In genomic region chr1:226111865-226112395, GRCh38 we compare ENCODE assay signal across 12 cellular contexts. TPM values are rescaled to one million over a fixed set of nuclear protein-coding genes. Genes with fewer than 3 reads are reported as not detected.
A peak's percentile ranks its signal among the peaks of the same experiment; 100 is the strongest.
DNase-seq lines count a peak whose midpoint lies in the region; ATAC-seq and TF ChIP-seq lines count a peak whose summit lies in the region.
"Had no signal": no experiment of that assay in that cellular context is flagged by ENCODE, and none has a peak within 500 bp of the region (broad histone marks: within the 10 kb centered on the region; RNA-seq: fewer than 3 reads in every experiment).

No MANE protein-coding gene starts in this region.

- H3K4me1 ChIP-seq in SJCRH30 (peaks cover 20% of the 10 kb centered on the region), iPS-20b (ENCODE audit: insufficient read depth, low read length) (peaks cover 31% of the 10 kb centered on the region), stomach smooth muscle (ENCODE audit: control insufficient read depth, insufficient read depth, low read length) (peaks cover 33% of the 10 kb centered on the region)

- no peaks in the 10 kb centered on the region for H3K36me3 Mint-ChIP-seq in activated CD8-positive, alpha-beta T cell treated with anti-CD3 and anti-CD28 coated beads, Interleukin-2, amount 10 ng/mL, durations not matched to agents 7 days and 5 days (ENCODE audit: low read depth)
- no peaks in the 10 kb centered on the region for H3K36me3 Mint-ChIP-seq in activated CD8-positive, alpha-beta T cell treated with anti-CD3 and anti-CD28 coated beads for 36 hours (ENCODE audit: low read depth)

- intact Hi-C loops in activated CD8-positive, alpha-beta T cell treated with anti-CD3 and anti-CD28 coated beads for 36 hours (cut with micrococcal nuclease) = no loop called here

- POLR2A ChIA-PET in activated CD8-positive, alpha-beta T cell treated with anti-CD3 and anti-CD28 coated beads, Interleukin-2, amount 10 ng/mL, durations not matched to agents 7 days and 5 days (lab: Charles Lee) = interaction anchor here (1.3 to 3.1 kb wide), 4 partner anchors 10 to 112 kb away, joined by 5 to 21 read pairs (median 9); partner anchors contain the start of genes H3-3A and SDE2
- POLR2A ChIA-PET in activated CD8-positive, alpha-beta T cell treated with anti-CD3 and anti-CD28 coated beads for 36 hours (lab: Charles Lee) = interaction anchor here (3.7 to 4.4 kb wide), 3 partner anchors 8 to 50 kb away, joined by 20 to 37 read pairs (median 34); partner anchors contain the start of gene H3-3A

- DNase-seq in activated CD8-positive, alpha-beta T cell treated with anti-CD3 and anti-CD28 coated beads, Interleukin-2, amount 10 ng/mL, durations not matched to agents 7 days and 5 days = no peak
- DNase-seq in activated CD8-positive, alpha-beta T cell treated with anti-CD3 and anti-CD28 coated beads for 36 hours = no peak
- peak; percentile 42 to 51 for DNase-seq in SJCRH30
- DNase-seq in stimulated activated CD4-positive, alpha-beta T cell treated with anti-CD3 and anti-CD28 coated beads, Interleukin-2, amount 100 ng/mL, for 24 hours = no peak
- DNase-seq: activated CD4-positive, alpha-beta T cell treated with anti-CD3 and anti-CD28 coated beads, Interleukin-2, amount 10 ng/mL, durations not matched to agents 7 days and 5 days; GOT3; NCI-H446 treated with DMSO at 0.1 percent for 48 hours had no signal

- no peaks in the 10 kb centered on the region for H3K27me3 Mint-ChIP-seq in activated CD8-positive, alpha-beta T cell treated with anti-CD3 and anti-CD28 coated beads, Interleukin-2, amount 10 ng/mL, durations not matched to agents 7 days and 5 days (ENCODE audit: low read depth)
- no peaks in the 10 kb centered on the region for H3K27me3 Mint-ChIP-seq in activated CD8-positive, alpha-beta T cell treated with anti-CD3 and anti-CD28 coated beads for 36 hours

- H3K4me3 ChIP-seq in SJCRH30 (no peak overlapping the region), iPS-20b (ENCODE audit: low read length) (peak overlapping the region; percentile 70; the same call in 1 of the 2 replicates), stomach smooth muscle (ENCODE audit: low read length in 2 of 2) (peak overlapping the region in 1 of 2 donors; percentile 7)
- H3K4me3 ChIP-seq: SK-N-MC had no signal

- no peak overlapping the region; the same call in 1 of the 2 replicates for H3K9ac ChIP-seq in iPS-20b (ENCODE audit: low read depth, low read length)
- H3K9ac ChIP-seq in stomach smooth muscle (ENCODE audit: low read length in 2 of 2) = peak overlapping the region in 1 of 2 donors; percentile 10

- H3K9me3 ChIP-seq in SJCRH30 (replicated peaks) (no peaks in the 10 kb centered on the region), iPS-20b (ENCODE audit: insufficient read depth, low read depth, low read length) (no peaks in the 10 kb centered on the region), stomach smooth muscle (ENCODE audit: control insufficient read depth in 2 of 2, low read length in 2 of 2) (no peaks in the 10 kb centered on the region)

- CTCF ChIA-PET in activated CD8-positive, alpha-beta T cell treated with anti-CD3 and anti-CD28 coated beads, Interleukin-2, amount 10 ng/mL, durations not matched to agents 7 days and 5 days (lab: Charles Lee) = interaction anchor here (1.9 to 5.7 kb wide), 4 partner anchors 8 to 47 kb away, joined by 6 to 42 read pairs (median 24); no protein-coding TSS in a partner anchor
- CTCF ChIA-PET in activated CD8-positive, alpha-beta T cell treated with anti-CD3 and anti-CD28 coated beads for 36 hours (lab: Charles Lee) = interaction anchor here (1.1 to 6.6 kb wide), 7 partner anchors 8 to 221 kb away, joined by 3 to 67 read pairs (median 6); no protein-coding TSS in a partner anchor

- H3K27me3 ChIP-seq in SJCRH30 (no peaks in the 10 kb centered on the region), iPS-20b (ENCODE audit: insufficient read depth, low read length) (peaks cover 23% of the 10 kb centered on the region), stomach smooth muscle (ENCODE audit: control insufficient read depth in 1 of 2, insufficient read depth in 2 of 2, low read length in 2 of 2) (no peaks in the 10 kb centered on the region)

- no peak overlapping the region for H3K27ac Mint-ChIP-seq in activated CD8-positive, alpha-beta T cell treated with anti-CD3 and anti-CD28 coated beads, Interleukin-2, amount 10 ng/mL, durations not matched to agents 7 days and 5 days
- H3K27ac Mint-ChIP-seq in activated CD8-positive, alpha-beta T cell treated with anti-CD3 and anti-CD28 coated beads for 36 hours = no peak overlapping the region

- peak overlapping the region; percentile 72 for H3K4me3 Mint-ChIP-seq in activated CD8-positive, alpha-beta T cell treated with anti-CD3 and anti-CD28 coated beads, Interleukin-2, amount 10 ng/mL, durations not matched to agents 7 days and 5 days
- no peak overlapping the region for H3K4me3 Mint-ChIP-seq in activated CD8-positive, alpha-beta T cell treated with anti-CD3 and anti-CD28 coated beads for 36 hours

- H3K27ac ChIP-seq in SJCRH30 (no peak overlapping the region), iPS-20b (ENCODE audit: low read length) (no peak overlapping the region), stomach smooth muscle (ENCODE audit: low read length) (peak overlapping the region; percentile 89)
- H3K27ac ChIP-seq: SK-N-MC had no signal

- H3K9me3 Mint-ChIP-seq in activated CD8-positive, alpha-beta T cell treated with anti-CD3 and anti-CD28 coated beads, Interleukin-2, amount 10 ng/mL, durations not matched to agents 7 days and 5 days (ENCODE audit: insufficient read depth) = no peaks in the 10 kb centered on the region
- H3K9me3 Mint-ChIP-seq in activated CD8-positive, alpha-beta T cell treated with anti-CD3 and anti-CD28 coated beads for 36 hours = no peaks in the 10 kb centered on the region
- H3K9me3 Mint-ChIP-seq: activated CD4-positive, alpha-beta T cell treated with anti-CD3 and anti-CD28 coated beads, Interleukin-2, amount 10 ng/mL, durations not matched to agents 7 days and 5 days had no signal

- ATAC-seq in activated CD8-positive, alpha-beta T cell treated with anti-CD3 and anti-CD28 coated beads, Interleukin-2, amount 10 ng/mL, durations not matched to agents 7 days and 5 days = no peak
- no peak for ATAC-seq in activated CD8-positive, alpha-beta T cell treated with anti-CD3 and anti-CD28 coated beads for 36 hours
- ATAC-seq in HG03469 (IDR thresholded peaks at IDR 0.05; ENCODE audit: unreplicated experiment) (no peak), GM18511 (IDR thresholded peaks at IDR 0.05; ENCODE audit: unreplicated experiment) (no peak)

- no peak for TF ChIP-seq CTCF in activated CD8-positive, alpha-beta T cell treated with anti-CD3 and anti-CD28 coated beads for 36 hours (IDR thresholded peaks at IDR 0.05)

- H3K4me1 Mint-ChIP-seq in activated CD8-positive, alpha-beta T cell treated with anti-CD3 and anti-CD28 coated beads, Interleukin-2, amount 10 ng/mL, durations not matched to agents 7 days and 5 days (ENCODE audit: low read depth) = peaks cover 21% of the 10 kb centered on the region
- peaks cover 13% of the 10 kb centered on the region for H3K4me1 Mint-ChIP-seq in activated CD8-positive, alpha-beta T cell treated with anti-CD3 and anti-CD28 coated beads for 36 hours (ENCODE audit: low read depth)

- H3K36me3 ChIP-seq in SJCRH30 (no peaks in the 10 kb centered on the region), iPS-20b (ENCODE audit: insufficient read depth, low read depth, low read length) (no peaks in the 10 kb centered on the region), stomach smooth muscle (ENCODE audit: control insufficient read depth in 2 of 2, insufficient read depth in 2 of 2, low read length in 2 of 2) (no peaks in the 10 kb centered on the region)

RNA-seq across cellular contexts. Expression of gene H3-3A, which starts 49.4 kb away (rescaled TPM):
- 100 to 1,000 TPM; 526 to 541 TPM for total RNA-seq in activated CD8-positive, alpha-beta T cell treated with anti-CD3 and anti-CD28 coated beads, Interleukin-2, amount 10 ng/mL, durations not matched to agents 7 days and 5 days
- 100 to 1,000 TPM; 287 to 308 TPM for total RNA-seq in activated CD8-positive, alpha-beta T cell treated with anti-CD3 and anti-CD28 coated beads for 36 hours
- total RNA-seq in SJCRH30 (2014; rRNA removed; shearing (Covaris generic)) = 923 and 957 TPM in 2 replicates

Comparison
In these comparisons a context has a peak if more than half of its experiments do, and no peak if none do; other contexts are left out.
1. DNase-seq: peak in SJCRH30 (2 of 2); none in activated CD8-positive, alpha-beta T cell treated with anti-CD3 and anti-CD28 coated beads, Interleukin-2, amount 10 ng/mL, durations not matched to agents 7 days and 5 days (single experiment), activated CD8-positive, alpha-beta T cell treated with anti-CD3 and anti-CD28 coated beads for 36 hours (single experiment) and stimulated activated CD4-positive, alpha-beta T cell treated with anti-CD3 and anti-CD28 coated beads, Interleukin-2, amount 100 ng/mL, for 24 hours (0 of 2).